24 cellular contexts compared by ENCODE assay signal in the genomic region with DNA sequence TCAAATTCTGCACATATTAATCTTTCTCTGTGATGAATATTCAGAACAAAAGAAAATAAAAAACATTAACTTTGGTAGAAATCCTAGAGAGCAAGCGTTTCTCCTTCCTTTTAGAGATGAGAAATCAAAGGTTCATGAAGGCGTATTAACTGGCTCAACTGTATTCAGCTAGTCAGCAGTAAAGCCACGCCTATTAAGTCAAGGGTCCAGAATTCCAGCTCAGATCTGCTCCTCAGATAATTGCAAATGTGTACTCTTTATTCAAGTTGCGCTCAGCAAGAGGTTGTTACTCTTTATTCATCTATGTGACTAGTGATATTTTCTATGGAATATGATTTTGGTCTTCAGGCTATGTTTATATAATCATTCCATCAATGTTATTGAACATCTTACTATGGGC.
"Had no signal": no experiment of that assay in that cellular context is flagged by ENCODE, and none has a peak within 500 bp of the region (broad histone marks: within the 10 kb centered on the region; RNA-seq: fewer than 3 reads in every experiment).

No MANE protein-coding gene starts in this region.

- ATAC-seq: gastrocnemius medialis; left cardiac atrium; left lung; mucosa of descending colon; natural killer cell treated with Interleukin-12 subunit alpha and Interleukin-12 subunit beta and Interleukin-15 and Interleukin-18, amount 100 ng/mL, for 72 hours; pancreas; sciatic nerve; stimulated activated effector memory CD8-positive, alpha-beta T cell treated with anti-CD3 and anti-CD28 coated beads, Interleukin-12 subunit alpha, Interleukin-12 subunit beta, amount 100 ng/mL, for 72 hours; stimulated activated naive CD8-positive, alpha-beta T cell treated with anti-CD3 and anti-CD28 coated beads, Interleukin-15, Interleukin-2, amounts not matched to agents 100 U/mL and 50 U/mL, for 24 hours had no signal

- H3K36me3 ChIP-seq: gastrocnemius medialis, neutrophil, pancreas, thoracic aorta, tibial nerve, upper lobe of left lung had no signal

- H3K27ac ChIP-seq: dorsolateral prefrontal cortex, gastrocnemius medialis, left lung, neutrophil, pancreas, thoracic aorta, tibial nerve, upper lobe of left lung had no signal

- H3K9me3 ChIP-seq: gastrocnemius medialis, left lung, mucosa of descending colon, neutrophil, pancreas, thoracic aorta, tibial nerve, upper lobe of left lung had no signal

- FAIRE-seq: colon, pancreas, urothelium cell line had no signal

- H3K4me1 ChIP-seq: pancreas had no signal

- DNase-seq: dorsolateral prefrontal cortex; effector CD4-positive, alpha-beta T cell; foreskin fibroblast; gastrocnemius medialis; head of caudate nucleus; left cardiac atrium; left lung; mesenchymal stem cell; mucosa of descending colon; naive B cell; pancreas; stimulated activated CD4-positive, alpha-beta T cell treated with anti-CD3 and anti-CD28 coated beads, Interleukin-2, amount 100 ng/mL, for 24 hours; stimulated activated CD4-positive, alpha-beta T cell treated with anti-CD3 and anti-CD28 coated beads, Interleukin-4, amount 100 ng/mL, for 24 hours; stimulated activated naive CD8-positive, alpha-beta T cell treated with anti-CD3 and anti-CD28 coated beads, Interleukin-15, Interleukin-2, amounts not matched to agents 100 U/mL and 50 U/mL, for 24 hours; substantia nigra; upper lobe of left lung had no signal

- H3K4me3 ChIP-seq: dorsolateral prefrontal cortex, gastrocnemius medialis, left lung, mucosa of descending colon, pancreas, thoracic aorta, tibial nerve, upper lobe of left lung had no signal

- H3K27me3 ChIP-seq: dorsolateral prefrontal cortex, gastrocnemius medialis, left lung, neutrophil, pancreas, tibial nerve, upper lobe of left lung had no signal
